25 cellular contexts compared by ENCODE assay signal in genomic region chr16:57364143-57364542, GRCh38. TPM values are rescaled to one million over a fixed set of nuclear protein-coding genes. Genes with fewer than 3 reads are reported as not detected.
DNase-seq lines count a peak whose midpoint lies in the region; ATAC-seq, FAIRE-seq and TF ChIP-seq lines count a peak whose summit lies in the region.
"Had no signal": no experiment of that assay in that cellular context is flagged by ENCODE, and none has a peak within 500 bp of the region (broad histone marks: within the 10 kb centered on the region; RNA-seq: fewer than 3 reads in every experiment).

No MANE protein-coding gene starts in this region.

- H3K4me2 ChIP-seq in GM12878 (ENCODE audit: control insufficient read depth, insufficient read depth) (no peak overlapping the region), osteoblast (ENCODE audit: insufficient read depth, low read length) (no peak overlapping the region), Karpas-422 (ENCODE audit: low read depth, low read length, poor library complexity, severe bottlenecking) (no peak overlapping the region)

- H3K79me2 ChIP-seq in GM12878 (ENCODE audit: control insufficient read depth, insufficient read depth, low read length) (no peaks in the 10 kb centered on the region), osteoblast (ENCODE audit: insufficient read depth, low read length) (no peaks in the 10 kb centered on the region), Karpas-422 (ENCODE audit: low read length) (no peaks in the 10 kb centered on the region)

- RAD21 ChIA-PET in GM12878 (lab: Charles Lee; ENCODE audit: unreplicated experiment): interaction anchor here (1.6 kb wide), 1 partner anchor 13 kb away, joined by 4 read pairs; no protein-coding TSS in a partner anchor

- H3K9me3 ChIP-seq in GM12878 (replicated peaks; ENCODE audit: control insufficient read depth, insufficient read depth, low read length) (no peaks in the 10 kb centered on the region), liver (ENCODE audit: control insufficient read depth in 4 of 4, low read length in 3 of 4) (no peaks in the 10 kb centered on the region), osteoblast (ENCODE audit: low read depth, low read length) (no peaks in the 10 kb centered on the region), Karpas-422 (ENCODE audit: low read length) (no peaks in the 10 kb centered on the region), colonic mucosa (no peaks in the 10 kb centered on the region)
- H3K9me3 ChIP-seq: HAP-1 had no signal

- ATAC-seq in GM12878: no peak
- no peak for ATAC-seq in central memory CD8-positive, alpha-beta T cell (replicated peaks; ENCODE audit: extremely low read depth, poor library complexity, severe bottlenecking)

- in situ Hi-C loops in GM12878 (cut with MboI): no loop called here

- H3K27me3 ChIP-seq in GM12878 (replicated peaks in 1 of 2; ENCODE audit: control insufficient read depth in 2 of 2, insufficient read depth in 2 of 2, low read length in 1 of 2) (no peaks in the 10 kb centered on the region), liver (ENCODE audit: control insufficient read depth in 4 of 4, insufficient read depth in 4 of 4, low read length in 3 of 4) (no peaks in the 10 kb centered on the region), osteoblast (ENCODE audit: insufficient read depth, low read length) (peaks cover 5% of the 10 kb centered on the region), Karpas-422 (ENCODE audit: low read length) (no peaks in the 10 kb centered on the region), colonic mucosa (no peaks in the 10 kb centered on the region)

- no peak overlapping the region for H2AFZ ChIP-seq in GM12878 (ENCODE audit: control insufficient read depth, low read depth, low read length)
- H2AFZ ChIP-seq in osteoblast (ENCODE audit: low read length): no peak overlapping the region
- H2AFZ ChIP-seq in Karpas-422 (ENCODE audit: low read length): no peak overlapping the region

- H3K27ac Mint-ChIP-seq in central memory CD8-positive, alpha-beta T cell (ENCODE audit: low read depth): peak overlapping the region; percentile 9
- H3K27ac Mint-ChIP-seq: CD4-positive, alpha-beta memory T cell; HFFc6 had no signal

- no peak for TF ChIP-seq RAD21 in GM12878 (IDR thresholded peaks at IDR 0.05; ENCODE audit: insufficient read depth, low read depth, low read length)
- TF ChIP-seq RAD21 in liver (IDR thresholded peaks at IDR 0.05): peak in 1 of 2 donors; percentile 40

- FAIRE-seq in GM12878 (lab: Jason Lieb, UNC): no peak
- FAIRE-seq: GM12892, H54 had no signal

- no peak for DNase-seq in GM12878 (ENCODE audit: low read depth, low spot score)
- DNase-seq in central memory CD8-positive, alpha-beta T cell (ENCODE audit: low spot score in 2 of 2): no peak
- peak; percentile 69 for DNase-seq in osteoblast (ENCODE audit: insufficient read length, low spot score, missing footprints)
- DNase-seq in Karpas-422: no peak
- no peak for DNase-seq in amygdala (lab: John Stamatoyannopoulos, UW)
- DNase-seq in colonic mucosa: no peak
- no peak for DNase-seq in NCI-H2196 treated with DMSO at 0.1 percent for 48 hours (lab: John Stamatoyannopoulos, UW; ENCODE audit: unreplicated experiment)
- DNase-seq: C1 segment of cervical spinal cord; Calu3; CD4-positive, alpha-beta memory T cell; COR-L47; DMS53; DMS79 treated with DMSO at 0.1 percent for 48 hours; GF-D8; GOT3; HFFc6 had no signal

- SMC1A ChIA-PET in GM12878 (lab: Charles Lee; ENCODE audit: uncharacterized antibody, unreplicated experiment): interaction anchor here (0.6 to 2.6 kb wide), 2 partner anchors 10 to 461 kb away, joined by 4 to 13 read pairs; partner anchors contain the start of gene CX3CL1

- no peak for TF ChIP-seq POLR2A in GM12878 (IDR thresholded peaks at IDR 0.05; ENCODE audit: low read depth, low read length)

- no peak for TF ChIP-seq EP300 in GM12878 (IDR thresholded peaks at IDR 0.05; ENCODE audit: borderline replicate concordance in 1 of 2, control insufficient read depth in 1 of 2, low read depth in 2 of 2, low read length in 2 of 2)

- peaks cover 51% of the 10 kb centered on the region for H3K27me3 Mint-ChIP-seq in central memory CD8-positive, alpha-beta T cell

- intact Hi-C loops in GM12878 (cut with micrococcal nuclease; ENCODE audit: unreplicated experiment) (no loop called here), colonic mucosa (cut with DNase I) (no loop called here)

- H3K4me1 Mint-ChIP-seq in central memory CD8-positive, alpha-beta T cell: no peaks in the 10 kb centered on the region
- H3K4me1 Mint-ChIP-seq: CD4-positive, alpha-beta memory T cell had no signal

- peaks cover 5% of the 10 kb centered on the region for H3K4me1 ChIP-seq in GM12878 (ENCODE audit: control insufficient read depth, insufficient read depth, low read length)
- H3K4me1 ChIP-seq in liver (ENCODE audit: control insufficient read depth in 4 of 4, insufficient read depth in 4 of 4, low read length in 3 of 4): peaks cover 0 to 26% (median 23%) of the 10 kb centered on the region in 4 donors
- H3K4me1 ChIP-seq in osteoblast (ENCODE audit: insufficient read depth, low read length): no peaks in the 10 kb centered on the region
- H3K4me1 ChIP-seq in Karpas-422 (ENCODE audit: low read length): no peaks in the 10 kb centered on the region
- no peaks in the 10 kb centered on the region for H3K4me1 ChIP-seq in colonic mucosa
- H3K4me1 ChIP-seq: HAP-1 had no signal

- POLR2A ChIA-PET in GM12878 (lab: Charles Lee): interaction anchor here (1.2 to 1.8 kb wide), 2 partner anchors 12 to 34 kb away, joined by 3 to 5 read pairs; no protein-coding TSS in a partner anchor

- no peaks in the 10 kb centered on the region for H3K9me2 ChIP-seq in Karpas-422 (replicated peaks; ENCODE audit: insufficient read depth, low read length)

- H3K4me3 ChIP-seq in GM12878 (no peak overlapping the region), liver (ENCODE audit: low read depth in 1 of 3, low read length in 3 of 3) (no peak overlapping the region), osteoblast (ENCODE audit: insufficient read depth, low read length) (no peak overlapping the region), Karpas-422 (ENCODE audit: low read length) (no peak overlapping the region), colonic mucosa (no peak overlapping the region)
- H3K4me3 ChIP-seq: HAP-1 had no signal

- H3K36me3 Mint-ChIP-seq in central memory CD8-positive, alpha-beta T cell (ENCODE audit: insufficient read depth): no peaks in the 10 kb centered on the region
- H3K36me3 Mint-ChIP-seq: CD4-positive, alpha-beta memory T cell had no signal

- no peak overlapping the region for H3K27ac ChIP-seq in GM12878 (ENCODE audit: control insufficient read depth, insufficient read depth)
- H3K27ac ChIP-seq in liver (ENCODE audit: low read depth in 1 of 2, low read length in 2 of 2): no peak overlapping the region
- H3K27ac ChIP-seq in osteoblast (ENCODE audit: low read depth, low read length): no peak overlapping the region
- no peak overlapping the region for H3K27ac ChIP-seq in Karpas-422 (ENCODE audit: low read length)
- H3K27ac ChIP-seq in colonic mucosa: no peak overlapping the region

- TF ChIP-seq CTCF in GM12878 (IDR thresholded peaks at IDR 0.05 in 2 of 3, conservative IDR thresholded peaks at IDR 0.05 in 1 of 3; ENCODE audit: control insufficient read depth in 2 of 3, extremely low read depth in 1 of 3, insufficient read depth in 1 of 3, low read depth in 3 of 3, low read length in 3 of 3) (no peak), liver (IDR thresholded peaks at IDR 0.05; ENCODE audit: low read depth, low read length, missing input control) (no peak), osteoblast (IDR thresholded peaks at IDR 0.05; ENCODE audit: extremely low read depth, low read depth, low read length) (no peak), colonic mucosa (IDR thresholded peaks at IDR 0.05) (no peak)

- H3K36me3 ChIP-seq in GM12878 (ENCODE audit: control insufficient read depth in 2 of 2, insufficient read depth in 2 of 2, low read length in 1 of 2) (no peaks in the 10 kb centered on the region; a peak in 1 of 4 replicates), liver (ENCODE audit: control insufficient read depth in 4 of 4, insufficient read depth in 3 of 4, low read depth in 1 of 4, low read length in 3 of 4) (no peaks in the 10 kb centered on the region), osteoblast (ENCODE audit: insufficient read depth, low read length) (no peaks in the 10 kb centered on the region), Karpas-422 (ENCODE audit: insufficient read depth, low read length) (no peaks in the 10 kb centered on the region), colonic mucosa (no peaks in the 10 kb centered on the region)
- H3K36me3 ChIP-seq: HAP-1 had no signal

- H3K9me3 Mint-ChIP-seq in central memory CD8-positive, alpha-beta T cell: no peaks in the 10 kb centered on the region
- H3K9me3 Mint-ChIP-seq: CD4-positive, alpha-beta memory T cell; HFFc6 had no signal

- CTCF ChIA-PET in GM12878 (lab: Yijun Ruan, JAX): interaction anchor here (0.9 to 2.5 kb wide), 3 partner anchors 16 to 63 kb away, joined by 3 to 10 read pairs (median 3); no protein-coding TSS in a partner anchor

- no peak overlapping the region for H3K4me3 Mint-ChIP-seq in central memory CD8-positive, alpha-beta T cell
- H3K4me3 Mint-ChIP-seq: CD4-positive, alpha-beta memory T cell; HFFc6 had no signal

- H4K20me1 ChIP-seq in GM12878 (ENCODE audit: control insufficient read depth, insufficient read depth) (no peaks in the 10 kb centered on the region), osteoblast (ENCODE audit: insufficient read depth, low read length) (no peaks in the 10 kb centered on the region), Karpas-422 (ENCODE audit: insufficient read depth, low read depth, low read length) (no peaks in the 10 kb centered on the region)

- BruUV-seq in GM12878 (replicated peaks; lab: Mats Ljungman, UMichigan): no TSS peak

- H3K9ac ChIP-seq in GM12878 (ENCODE audit: control insufficient read depth, insufficient read depth, low read length) (no peak overlapping the region), liver (ENCODE audit: low read depth in 1 of 2, low read length in 2 of 2) (no peak overlapping the region), Karpas-422 (ENCODE audit: low read length) (no peak overlapping the region), colonic mucosa (ENCODE audit: low read depth in 2 of 2, low read length in 2 of 2) (no peak overlapping the region)

- WGBS in GM12878 (ENCODE audit: insufficient coverage, insufficient replicate concordance, low lambda C conversion rate, missing lambda C conversion rate): 96% methylated on average over 3 of the region's 3 CpGs
- WGBS in liver: 49% methylated on average over 3 of the region's 3 CpGs

RNA-seq across cellular contexts. Expression of gene CCL22, which starts 5.6 kb away (rescaled TPM):
- total RNA-seq in GM12878 (2013; cell fraction: nucleolus; rRNA removed): 217 and 243 TPM in 2 replicates
- total RNA-seq in GM12878 (2014; rRNA removed): 114 and 118 TPM in 2 replicates
- 132 and 137 TPM in 2 replicates for total RNA-seq in GM12878 (2014; rRNA removed; fragmentation: Illumina TruSeq; extraction: Trizol)
- total RNA-seq in GM12878 (2021): 704 and 775 TPM in 2 replicates
- 191 TPM for polyA plus RNA-seq in GM12878 (2011; ENCODE audit: low read depth)
- 14.5 and 38.0 TPM in 2 replicates for polyA plus RNA-seq in GM12878 (2011; rRNA removed)
- 34.6 and 58.9 TPM in 2 replicates for polyA plus RNA-seq in GM12878 (2011; cell fraction: cytosol; rRNA removed)
- polyA plus RNA-seq in GM12878 (2011; cell fraction: nucleus; rRNA removed): 20.6 TPM in 2 replicates
- 240 and 288 TPM in 2 replicates for polyA plus RNA-seq in GM12878 (2012)
- polyA plus RNA-seq in GM12878 (2014; fragmentation: Illumina TruSeq; extraction: Trizol): 508 and 540 TPM in 2 replicates
- 100 to 1,000 TPM; 581 to 591 TPM for polyA plus RNA-seq in GM12878 (2014; fragmentation: Nextera tagmentation; extraction: Ambion mirVana)
- 221 and 240 TPM in 2 replicates for polyA plus RNA-seq in GM12878 (2014; rRNA removed)
- polyA plus RNA-seq in GM12878 (2016; fragmentation: Nextera tagmentation; extraction: Ambion mirVana): 100 to 1,000 TPM; 347 to 350 TPM
- 35.3 and 36.7 TPM in 2 replicates for polyA minus RNA-seq in GM12878 (2011; rRNA and poly(A)+ RNA removed)
- 35.0 and 39.2 TPM in 2 replicates for polyA minus RNA-seq in GM12878 (2011; cell fraction: cytosol; rRNA and poly(A)+ RNA removed)
- 4.6 and 6.1 TPM in 2 replicates for polyA minus RNA-seq in GM12878 (2011; cell fraction: nucleus; rRNA and poly(A)+ RNA removed)
- total RNA-seq in liver: under 1 TPM in 1 of 2 donors, not detected in 1; 0.09 TPM
- polyA plus RNA-seq in liver: under 1 TPM in 1 of 2 donors, not detected in 1; 0.02 TPM
- total RNA-seq in osteoblast: not detected in 2 replicates
- total RNA-seq in Karpas-422 (2014; rRNA removed; shearing (Covaris generic); ENCODE audit: low replicate concordance): not detected in 2 replicates
- 1 to 10 TPM in 1 of 2 donors, under 1 TPM in 1; 0.24 to 1.7 TPM for total RNA-seq in colonic mucosa
- total RNA-seq: A172, A673, Daoy, G401, HFFc6 had no signal
- polyA plus RNA-seq: BJ; CD4-positive, alpha-beta memory T cell had no signal

RNA-seq across cellular contexts. Expression of gene CX3CL1, which starts 8.1 kb away (rescaled TPM):
- total RNA-seq in GM12878 (2013; cell fraction: nucleolus; rRNA removed): 17.2 and 19.8 TPM in 2 replicates
- total RNA-seq in GM12878 (2014; rRNA removed) (0.68 and 1.1 TPM in 2 replicates), GM12878 (2014; rRNA removed; fragmentation: Illumina TruSeq; extraction: Trizol) (0.31 and 0.41 TPM in 2 replicates), GM12878 (2021) (0.77 and 1.2 TPM in 2 replicates), liver (1 to 10 TPM; 4.8 to 5.9 TPM), osteoblast (under 0.01 TPM in 1 of 2 replicates, not detected in the other), colonic mucosa (1 to 10 TPM; 1.8 to 4.6 TPM)
- 0.16 TPM for polyA plus RNA-seq in GM12878 (2011; ENCODE audit: low read depth)
- polyA plus RNA-seq in GM12878 (2011; rRNA removed) (0.59 and 1.2 TPM in 2 replicates), GM12878 (2014; fragmentation: Illumina TruSeq; extraction: Trizol) (0.48 and 0.60 TPM in 2 replicates), GM12878 (2014; fragmentation: Nextera tagmentation; extraction: Ambion mirVana) (under 1 TPM; 0.03 to 0.05 TPM), GM12878 (2014; rRNA removed) (0.63 and 1.2 TPM in 2 replicates), GM12878 (2016; fragmentation: Nextera tagmentation; extraction: Ambion mirVana) (under 1 TPM; 0.16 to 0.18 TPM), liver (1 to 10 TPM; 2.5 to 5.5 TPM)
- polyA plus RNA-seq in GM12878 (2011; cell fraction: cytosol; rRNA removed): 1.5 and 1.9 TPM in 2 replicates
- polyA plus RNA-seq in GM12878 (2011; cell fraction: nucleus; rRNA removed): 2.1 and 2.6 TPM in 2 replicates
- polyA plus RNA-seq in GM12878 (2012): 0.16 and 0.38 TPM in 2 replicates
- 1.4 and 2.1 TPM in 2 replicates for polyA minus RNA-seq in GM12878 (2011; rRNA and poly(A)+ RNA removed)
- polyA minus RNA-seq in GM12878 (2011; cell fraction: cytosol; rRNA and poly(A)+ RNA removed): 0.40 and 0.94 TPM in 2 replicates
- 0.60 and 0.77 TPM in 2 replicates for polyA minus RNA-seq in GM12878 (2011; cell fraction: nucleus; rRNA and poly(A)+ RNA removed)
- not detected in 2 replicates for total RNA-seq in Karpas-422 (2014; rRNA removed; shearing (Covaris generic); ENCODE audit: low replicate concordance)
- total RNA-seq: A673; CD4-positive, alpha-beta memory T cell; G401; HFFc6 had no signal
- polyA plus RNA-seq: CD4-positive, alpha-beta memory T cell had no signal

RNA-seq across cellular contexts. Expression of gene CCL17, which starts 40.4 kb away (rescaled TPM):
- total RNA-seq in GM12878 (2013; cell fraction: nucleolus; rRNA removed): not detected in 2 replicates
- total RNA-seq in GM12878 (2014; rRNA removed): 66.1 and 72.0 TPM in 2 replicates
- 54.8 and 54.9 TPM in 2 replicates for total RNA-seq in GM12878 (2014; rRNA removed; fragmentation: Illumina TruSeq; extraction: Trizol)
- 33.1 and 39.5 TPM in 2 replicates for total RNA-seq in GM12878 (2021)
- 5.6 TPM for polyA plus RNA-seq in GM12878 (2011; ENCODE audit: low read depth)
- 0.92 and 1.2 TPM in 2 replicates for polyA plus RNA-seq in GM12878 (2011; rRNA removed)
- polyA plus RNA-seq in GM12878 (2011; cell fraction: cytosol; rRNA removed): 2.1 and 2.4 TPM in 2 replicates
- polyA plus RNA-seq in GM12878 (2011; cell fraction: nucleus; rRNA removed): 0.59 and 1.1 TPM in 2 replicates
- 7.4 and 18.5 TPM in 2 replicates for polyA plus RNA-seq in GM12878 (2012)
- 26.2 and 55.9 TPM in 2 replicates for polyA plus RNA-seq in GM12878 (2014; fragmentation: Illumina TruSeq; extraction: Trizol)
- polyA plus RNA-seq in GM12878 (2014; fragmentation: Nextera tagmentation; extraction: Ambion mirVana): 10 to 100 TPM; 26.4 to 31.2 TPM
- 84.9 and 107 TPM in 2 replicates for polyA plus RNA-seq in GM12878 (2014; rRNA removed)
- polyA plus RNA-seq in GM12878 (2016; fragmentation: Nextera tagmentation; extraction: Ambion mirVana): 10 to 100 TPM; 28.3 to 35.2 TPM
- polyA minus RNA-seq in GM12878 (2011; rRNA and poly(A)+ RNA removed): not detected in 2 replicates
- polyA minus RNA-seq in GM12878 (2011; cell fraction: cytosol; rRNA and poly(A)+ RNA removed): not detected in 2 replicates
- not detected in 2 replicates for polyA minus RNA-seq in GM12878 (2011; cell fraction: nucleus; rRNA and poly(A)+ RNA removed)
- not detected for total RNA-seq in liver
- not detected for polyA plus RNA-seq in liver
- not detected in 2 replicates for total RNA-seq in osteoblast
- not detected in 2 replicates for total RNA-seq in Karpas-422 (2014; rRNA removed; shearing (Covaris generic); ENCODE audit: low replicate concordance)
- not detected for total RNA-seq in colonic mucosa
- total RNA-seq: A673; Calu3; CD4-positive, alpha-beta memory T cell; Daoy; G401; HFFc6 had no signal
- polyA plus RNA-seq: BJ; CD4-positive, alpha-beta memory T cell had no signal

Comparison
In these comparisons a context has a peak if more than half of its experiments do, and no peak if none do; other contexts are left out.
1. RNA of gene CCL22, which starts 5.6 kb away (total RNA-seq): 114 to 775 TPM in GM12878; 0.24 to 1.7 TPM in colonic mucosa, 0.09 TPM in liver, not detected in osteoblast and not detected in Karpas-422; every median in the first group is over 10 times any median in the second.